Comparison of ENCODE assay signal across 1 cellular context in genomic region chr1:181137217-181137743, GRCh38.
TF ChIP-seq lines count a peak whose summit lies in the region.

No MANE protein-coding gene starts in this region.

TF ChIP-seq in IMR-90, 13 proteins besides CTCF, POLR2A, EP300 and RAD21 (continued from another document):
- TF ChIP-seq MAZ (IDR thresholded peaks at IDR 0.05; ENCODE audit: borderline replicate concordance, low read depth, low read length) = no peak
- TF ChIP-seq MAFK (IDR thresholded peaks at IDR 0.05; ENCODE audit: low read depth, low read length) = no peak
- no peak for TF ChIP-seq SMC3 (IDR thresholded peaks at IDR 0.05; ENCODE audit: low read depth, low read length)
- no peak for TF ChIP-seq NFE2L2 (IDR thresholded peaks at IDR 0.05; ENCODE audit: low read depth, low read length)
- no peak for TF ChIP-seq BHLHE40 (IDR thresholded peaks at IDR 0.05; ENCODE audit: low read depth, low read length)
- TF ChIP-seq USF2 (IDR thresholded peaks at IDR 0.05; ENCODE audit: low read depth, low read length) = no peak
- no peak for TF ChIP-seq MXI1 (IDR thresholded peaks at IDR 0.05; ENCODE audit: borderline replicate concordance, low read depth, low read length)
- no peak for TF ChIP-seq CEBPB (IDR thresholded peaks at IDR 0.05; ENCODE audit: low read depth, low read length)
